In the genomic region with DNA sequence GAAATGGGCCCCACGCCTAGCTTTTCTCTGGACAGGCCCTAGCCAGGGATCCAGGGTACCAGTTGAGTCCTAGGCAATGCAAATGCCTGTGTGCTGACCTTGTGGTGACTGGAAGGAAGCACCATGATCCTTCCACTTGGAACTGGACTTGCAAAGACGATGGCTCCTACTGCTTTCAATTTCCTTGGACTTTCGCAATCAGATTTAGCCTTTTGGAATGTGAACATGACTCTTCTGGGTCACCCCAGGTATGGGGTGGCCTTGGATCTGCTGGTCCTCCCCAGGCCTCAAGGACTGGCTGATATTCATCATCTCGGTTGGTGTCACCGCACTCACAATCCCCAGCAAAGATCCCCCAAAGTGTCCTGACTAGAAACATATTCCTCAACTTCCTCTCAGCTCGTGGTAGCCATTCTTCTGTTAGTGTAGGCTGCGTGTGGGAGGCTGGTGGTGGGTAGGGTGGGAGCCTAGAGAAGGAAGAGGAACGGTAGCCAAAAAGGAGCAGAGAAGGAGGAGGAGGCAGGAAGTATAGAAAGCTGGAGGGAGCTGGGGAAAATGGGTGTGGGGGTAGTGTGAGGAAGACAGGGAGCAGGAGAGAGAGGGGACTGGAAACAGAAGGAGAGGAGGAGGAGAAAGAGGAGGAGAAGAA, we compare ENCODE assay signal across 17 cellular contexts.
A peak's percentile ranks its signal among the peaks of the same experiment; 100 is the strongest.
DNase-seq lines count a peak whose midpoint lies in the region; ATAC-seq, FAIRE-seq and TF ChIP-seq lines count a peak whose summit lies in the region.
"Had no signal": no experiment of that assay in that cellular context is flagged by ENCODE, and none has a peak within 500 bp of the region (broad histone marks: within the 10 kb centered on the region; RNA-seq: fewer than 3 reads in every experiment).

No MANE protein-coding gene starts in this region.

- H3K4me1 ChIP-seq in HepG2 (ENCODE audit: insufficient read depth, low read length), result no peaks in the 10 kb centered on the region
- no peaks in the 10 kb centered on the region for H3K4me1 ChIP-seq in right lobe of liver
- peaks cover 0 to 5% of the 10 kb centered on the region in 2 experiments; a peak in 1 of 5 replicates for H3K4me1 ChIP-seq in K562 (replicated peaks in 1 of 2; ENCODE audit: control insufficient read depth in 2 of 2, insufficient read depth in 2 of 2, low read length in 2 of 2)
- H3K4me1 ChIP-seq: SJCRH30 had no signal

- DNase-seq in HepG2 (ENCODE audit: low spot score) (no peak), right lobe of liver (no peak), KBM-7 (peak; percentile 51), K562 (ENCODE audit: extremely low read depth in 1 of 4, low spot score in 3 of 4) (no peak), posterior cingulate gyrus (no peak), DMS153 treated with DMSO at 0.1 percent for 48 hours (lab: John Stamatoyannopoulos, UW; ENCODE audit: unreplicated experiment) (no peak)
- DNase-seq in natural killer cell treated with Interleukin-12 subunit alpha and Interleukin-12 subunit beta and Interleukin-15 and Interleukin-18, amount 100 ng/mL, for 72 hours (ENCODE audit: low spot score), result no peak
- DNase-seq: NCI-H1436; NCI-H2029; NCI-H2171; NCI-H446; NK-92 treated with Interleukin-12 subunit alpha and Interleukin-12 subunit beta, amount 100 ng/mL, for 24 hours; SJCRH30 had no signal

- 29% methylated on average over 7 of the region's 8 CpGs for WGBS in HepG2 (ENCODE audit: low lambda C conversion rate)
- 59% methylated on average over 5 of the region's 8 CpGs for WGBS in right lobe of liver (ENCODE audit: insufficient coverage, low coverage, low lambda C conversion rate, missing lambda C conversion rate)
- WGBS in K562 (ENCODE audit: insufficient coverage, low coverage, missing lambda C conversion rate), result 7% methylated on average over 8 of the region's 8 CpGs

- TF ChIP-seq EP300 in HepG2 (IDR thresholded peaks at IDR 0.05; ENCODE audit: low read depth in 2 of 2, low read length in 2 of 2) (no peak), HepG2 (CRISPR knock-in tag; IDR thresholded peaks at IDR 0.05; ENCODE audit: borderline replicate concordance) (no peak), K562 (IDR thresholded peaks at IDR 0.05; ENCODE audit: low read length) (no peak)

- TF ChIP-seq RAD21 in HepG2 (CRISPR knock-in tag; IDR thresholded peaks at IDR 0.05) (no peak), K562 (CRISPR knock-in tag; conservative IDR thresholded peaks at IDR 0.05 in 1 of 2, IDR thresholded peaks at IDR 0.05 in 1 of 2) (no peak)

- no peak overlapping the region for H3K4me3 Mint-ChIP-seq in natural killer cell treated with Interleukin-12 subunit alpha and Interleukin-12 subunit beta and Interleukin-15 and Interleukin-18, amount 100 ng/mL, for 72 hours

- TF ChIP-seq CTCF in HepG2 (CRISPR knock-in tag; IDR thresholded peaks at IDR 0.05) (no peak), right lobe of liver (IDR thresholded peaks at IDR 0.05) (no peak), K562 (IDR thresholded peaks at IDR 0.05 in 2 of 3, conservative IDR thresholded peaks at IDR 0.05 in 1 of 3; ENCODE audit: insufficient read depth in 2 of 3, low read depth in 1 of 3, low read length in 3 of 3) (no peak)

- no peak overlapping the region for H3K9ac ChIP-seq in HepG2 (ENCODE audit: insufficient read depth, low read depth, low read length)
- H3K9ac ChIP-seq in K562 (ENCODE audit: insufficient read depth in 1 of 2, low read depth in 2 of 2, low read length in 2 of 2), result no peak overlapping the region

- peaks cover 6% of the 10 kb centered on the region for H3K36me3 Mint-ChIP-seq in natural killer cell treated with Interleukin-12 subunit alpha and Interleukin-12 subunit beta and Interleukin-15 and Interleukin-18, amount 100 ng/mL, for 72 hours

- H3K27me3 ChIP-seq in HepG2 (ENCODE audit: control insufficient read depth in 1 of 2, insufficient read depth in 2 of 2, low read length in 2 of 2) (peaks cover 0 to 4% of the 10 kb centered on the region in 2 experiments; a peak in 1 of 5 replicates), right lobe of liver (peaks cover 0 to 13% of the 10 kb centered on the region in 2 donors), K562 (ENCODE audit: control insufficient read depth in 2 of 2, insufficient read depth in 2 of 2, low read length in 2 of 2) (peaks cover 19 to 40% of the 10 kb centered on the region in 2 experiments)
- H3K27me3 ChIP-seq: SJCRH30 had no signal

- H3K9me3 ChIP-seq in HepG2 (ENCODE audit: low read length) (no peaks in the 10 kb centered on the region), right lobe of liver (no peaks in the 10 kb centered on the region), K562 (replicated peaks; ENCODE audit: control insufficient read depth, insufficient read depth, low read depth, low read length) (no peaks in the 10 kb centered on the region; the same call in 1 of the 2 replicates)
- H3K9me3 ChIP-seq: SJCRH30 had no signal

- intact Hi-C loops in HepG2 (cut with micrococcal nuclease; ENCODE audit: unreplicated experiment), result no loop called here
- intact Hi-C loops in right lobe of liver (cut with DNase I), result no loop called here
- intact Hi-C loops in K562 (cut with micrococcal nuclease), result no loop called here
- intact Hi-C loops in posterior cingulate gyrus (cut with DNase I), result no loop called here

- CTCF ChIA-PET in HepG2 (lab: Yijun Ruan, JAX; ENCODE audit: low intra/inter-chr PET ratio, low total read pairs) (no interaction called here), K562 (lab: Yijun Ruan, JAX; ENCODE audit: low intra/inter-chr PET ratio) (no interaction called here)

- TF ChIP-seq POLR2A in HepG2 (IDR thresholded peaks at IDR 0.05; ENCODE audit: insufficient read depth in 1 of 2, low read depth in 2 of 2, low read length in 2 of 2) (no peak), right lobe of liver (IDR thresholded peaks at IDR 0.05) (no peak), K562 (conservative IDR thresholded peaks at IDR 0.05) (no peak)

- H3K27ac Mint-ChIP-seq in natural killer cell treated with Interleukin-12 subunit alpha and Interleukin-12 subunit beta and Interleukin-15 and Interleukin-18, amount 100 ng/mL, for 72 hours, result no peak overlapping the region

- no peaks in the 10 kb centered on the region for H3K4me1 Mint-ChIP-seq in natural killer cell treated with Interleukin-12 subunit alpha and Interleukin-12 subunit beta and Interleukin-15 and Interleukin-18, amount 100 ng/mL, for 72 hours (ENCODE audit: low read depth in 2 of 2)

- H3K27ac ChIP-seq in HepG2 (ENCODE audit: extremely low read length, insufficient read depth, low read length) (no peak overlapping the region), right lobe of liver (no peak overlapping the region), K562 (ENCODE audit: extremely low read depth, low read depth, low read length) (no peak overlapping the region)
- H3K27ac ChIP-seq: HL-60, PC-9, SJCRH30 had no signal

- no peaks in the 10 kb centered on the region for H3K9me1 ChIP-seq in K562 (ENCODE audit: control insufficient read depth, insufficient read depth, low read length)

- H4K20me1 ChIP-seq in HepG2 (ENCODE audit: insufficient read depth, low read length) (no peaks in the 10 kb centered on the region), K562 (replicated peaks; ENCODE audit: control insufficient read depth, insufficient read depth, low read length) (no peaks in the 10 kb centered on the region)

- ATAC-seq in HepG2 (no peak), right lobe of liver (no peak), K562 (no peak), HG02798 (IDR thresholded peaks at IDR 0.05; ENCODE audit: poor library complexity, unreplicated experiment) (no peak)
- ATAC-seq in natural killer cell treated with Interleukin-12 subunit alpha and Interleukin-12 subunit beta and Interleukin-15 and Interleukin-18, amount 100 ng/mL, for 72 hours, result no peak

- POLR2A ChIA-PET in HepG2 (lab: Yijun Ruan, JAX), result no interaction called here
- POLR2A ChIA-PET in K562 (lab: Yijun Ruan, JAX), result interaction anchor here (0.8 to 2.5 kb wide), 2 partner anchors 18 to 36 kb away, joined by 3 to 8 read pairs; no protein-coding TSS in a partner anchor

- H2AFZ ChIP-seq in HepG2 (ENCODE audit: low read length) (no peak overlapping the region), K562 (ENCODE audit: low read depth, low read length) (no peak overlapping the region)

- BruUV-seq in HepG2 (replicated peaks; lab: Mats Ljungman, UMichigan) (no TSS peak), K562 (replicated peaks; lab: Mats Ljungman, UMichigan) (no TSS peak)

- no peak for FAIRE-seq in HepG2 (lab: Jason Lieb, UNC)
- no peak for FAIRE-seq in K562 (lab: Jason Lieb, UNC)
- FAIRE-seq: H54 had no signal

- in situ Hi-C loops in HepG2 (cut with HindIII; ENCODE audit: extremely low pct_ligation_motif_present, low pct_unique_long_range_greater_than_20kb), result no loop called here
- in situ Hi-C loops in KBM-7 (cut with MboI; ENCODE audit: low pct_unique_long_range_greater_than_20kb, low sequenced_read_pairs), result no loop called here
- in situ Hi-C loops in K562 (cut with MboI), result loop anchor here (25.0 kb wide), 2 partner anchors 185 to 410 kb away; no protein-coding TSS in a partner anchor

- H3K4me2 ChIP-seq in HepG2 (ENCODE audit: low read depth, low read length) (no peak overlapping the region), K562 (ENCODE audit: insufficient read depth, low read length) (no peak overlapping the region)

- peaks cover 55 to 57% of the 10 kb centered on the region in 2 donors for H3K27me3 Mint-ChIP-seq in natural killer cell treated with Interleukin-12 subunit alpha and Interleukin-12 subunit beta and Interleukin-15 and Interleukin-18, amount 100 ng/mL, for 72 hours

- H3K79me2 ChIP-seq in HepG2 (ENCODE audit: insufficient read depth, low read length) (no peaks in the 10 kb centered on the region), K562 (ENCODE audit: control insufficient read depth, insufficient read depth, low read length) (no peaks in the 10 kb centered on the region)

- H3K36me3 ChIP-seq in HepG2 (replicated peaks in 1 of 2; ENCODE audit: control insufficient read depth in 1 of 2, insufficient read depth in 2 of 2, low read length in 2 of 2) (no peaks in the 10 kb centered on the region), right lobe of liver (no peaks in the 10 kb centered on the region), K562 (ENCODE audit: control insufficient read depth, insufficient read depth, low read length) (no peaks in the 10 kb centered on the region)
- H3K36me3 ChIP-seq: SJCRH30 had no signal

- H3K4me3 ChIP-seq in HepG2 (replicated peaks in 1 of 3; ENCODE audit: insufficient read depth in 1 of 3, low read depth in 2 of 3, low read length in 3 of 3) (no peak overlapping the region), right lobe of liver (no peak overlapping the region), K562 (no peak overlapping the region)
- H3K4me3 ChIP-seq: PC-9, SJCRH30 had no signal

- H3K9me3 Mint-ChIP-seq in natural killer cell treated with Interleukin-12 subunit alpha and Interleukin-12 subunit beta and Interleukin-15 and Interleukin-18, amount 100 ng/mL, for 72 hours, result no peaks in the 10 kb centered on the region

TF ChIP-seq in HepG2, 621 proteins besides CTCF, POLR2A, EP300 and RAD21:
- TF ChIP-seq CEBPB (IDR thresholded peaks at IDR 0.05; ENCODE audit: borderline replicate concordance, low read depth, low read length) (peak; percentile 34; the same call in 1 of the 2 replicates), ZNF292 (CRISPR knock-in tag; IDR thresholded peaks at IDR 0.05; ENCODE audit: borderline replicate concordance, low read depth) (no peak)

TF ChIP-seq in K562, 482 proteins besides CTCF, POLR2A, EP300 and RAD21 (continues in another document):
- TF ChIP-seq CEBPB (tag; IDR thresholded peaks at IDR 0.05), result peak; percentile 79
- no peak for TF ChIP-seq ZNF778 (CRISPR knock-in tag; IDR thresholded peaks at IDR 0.05)
- no peak for TF ChIP-seq BMI1 (IDR thresholded peaks at IDR 0.05; ENCODE audit: low read length)
